Comparison of ENCODE assay signal across 20 cellular contexts in genomic region chr19:29540128-29540527, GRCh38. TPM values are rescaled to one million over a fixed set of nuclear protein-coding genes. Genes with fewer than 3 reads are reported as not detected.
"Had no signal": no experiment of that assay in that cellular context is flagged by ENCODE, and none has a peak within 500 bp of the region (broad histone marks: within the 10 kb centered on the region; RNA-seq: fewer than 3 reads in every experiment).

No MANE protein-coding gene starts in this region.

- H3K27ac ChIP-seq: epithelial cell of prostate, esophagus muscularis mucosa, left ventricle myocardium inferior, neutrophil, right atrium auricular region, tibial artery had no signal

- H3K4me1 ChIP-seq: esophagus muscularis mucosa, left ventricle myocardium inferior, right atrium auricular region, tibial artery had no signal

- DNase-seq: effector memory CD8-positive, alpha-beta T cell; immature natural killer cell; kidney; left cardiac atrium; left ventricle myocardium inferior; mucosa of descending colon; naive thymus-derived CD8-positive, alpha-beta T cell; stimulated activated CD4-positive, alpha-beta T cell treated with anti-CD3 and anti-CD28 coated beads, Interleukin-15, amount 100 ng/mL, for 24 hours; stimulated activated CD4-positive, alpha-beta T cell treated with anti-CD3 and anti-CD28 coated beads, Interleukin-1b, Interleukin-23, amount 100 ng/mL, for 48 hours; stimulated activated CD4-positive, alpha-beta T cell treated with anti-CD3 and anti-CD28 coated beads, Interleukin-4, amount 100 ng/mL, for 24 hours had no signal

- H3K36me3 ChIP-seq: esophagus muscularis mucosa, left ventricle myocardium inferior, neutrophil, right atrium auricular region, tibial artery had no signal

- ATAC-seq: effector memory CD8-positive, alpha-beta T cell; left cardiac atrium; mucosa of descending colon; naive thymus-derived CD8-positive, alpha-beta T cell; stimulated activated memory B cell treated with anti-CD40 and anti-IgM and Interleukin-4, amounts not matched to agents 10 μg/mL and 1 μg/mL and 100 μg/mL, for 72 hours had no signal

- H3K4me3 ChIP-seq: esophagus muscularis mucosa, left ventricle myocardium inferior, lung, mucosa of descending colon, right atrium auricular region, tibial artery had no signal

- H3K9me3 ChIP-seq: esophagus muscularis mucosa, left ventricle myocardium inferior, mucosa of descending colon, neutrophil, right atrium auricular region, tibial artery had no signal

- H3K27me3 ChIP-seq: right atrium auricular region had no signal

RNA-seq across cellular contexts. Expression of gene VSTM2B, which starts 14.3 kb away (rescaled TPM):
- total RNA-seq: fibroblast of villous mesenchyme; kidney; left cardiac atrium; left ventricle myocardium inferior; lung; naive thymus-derived CD8-positive, alpha-beta T cell; osteocyte; right atrium auricular region; urinary bladder had no signal
